ENCODE assay signal across 4 cellular contexts in genomic region chr15:84170029-84170428, GRCh38.
A peak's percentile ranks its signal among the peaks of the same experiment; 100 is the strongest.
DNase-seq lines count a peak whose midpoint lies in the region; TF ChIP-seq lines count a peak whose summit lies in the region.
"Not testable (repeated sequence)": the region's sequence is repeated elsewhere in the genome, so short reads cannot be mapped to it uniquely, and the experiment has no call there.

No MANE protein-coding gene starts in this region.

- H3K4me3 Mint-ChIP-seq in activated CD4-positive, alpha-beta T cell treated with anti-CD3 and anti-CD28 coated beads, Interleukin-2, amount 10 ng/mL, durations not matched to agents 24 days and 14 days; activated T-helper 2 cell treated with anti-CD3 and anti-CD28 coated beads, Interferon-gamma antibody, Interleukin-2, Interleukin-4, amounts not matched to agents 10 μg/mL and 5 μg/mL and 100 μg/mL, durations not matched to agents 14 hours and 24 hours and 36 hours (ENCODE audit: low read depth): not testable (repeated sequence)

- DNase-seq in activated CD4-positive, alpha-beta T cell treated with anti-CD3 and anti-CD28 coated beads, Interleukin-2, amount 10 ng/mL, durations not matched to agents 24 days and 14 days, result peak; percentile 31
- peak; percentile 4 for DNase-seq in activated T-helper 2 cell treated with anti-CD3 and anti-CD28 coated beads, Interferon-gamma antibody, Interleukin-2, Interleukin-4, amounts not matched to agents 10 μg/mL and 5 μg/mL and 100 μg/mL, durations not matched to agents 14 hours and 24 hours and 36 hours (ENCODE audit: low spot score)
- DNase-seq in posterior vena cava (ENCODE audit: low spot score), result peak; percentile 9
- DNase-seq in spleen, result peak; percentile 47

- H3K4me1 Mint-ChIP-seq in activated CD4-positive, alpha-beta T cell treated with anti-CD3 and anti-CD28 coated beads, Interleukin-2, amount 10 ng/mL, durations not matched to agents 24 days and 14 days; activated T-helper 2 cell treated with anti-CD3 and anti-CD28 coated beads, Interferon-gamma antibody, Interleukin-2, Interleukin-4, amounts not matched to agents 10 μg/mL and 5 μg/mL and 100 μg/mL, durations not matched to agents 14 hours and 24 hours and 36 hours (ENCODE audit: low read depth): not testable (repeated sequence)

- H3K36me3 Mint-ChIP-seq in activated CD4-positive, alpha-beta T cell treated with anti-CD3 and anti-CD28 coated beads, Interleukin-2, amount 10 ng/mL, durations not matched to agents 24 days and 14 days (ENCODE audit: low read depth); activated T-helper 2 cell treated with anti-CD3 and anti-CD28 coated beads, Interferon-gamma antibody, Interleukin-2, Interleukin-4, amounts not matched to agents 10 μg/mL and 5 μg/mL and 100 μg/mL, durations not matched to agents 14 hours and 24 hours and 36 hours (ENCODE audit: low read depth): not testable (repeated sequence)

- not testable (repeated sequence) for H3K27me3 ChIP-seq in spleen (replicated peaks in 1 of 7)

- not testable (repeated sequence) for H3K27me3 Mint-ChIP-seq in activated CD4-positive, alpha-beta T cell treated with anti-CD3 and anti-CD28 coated beads, Interleukin-2, amount 10 ng/mL, durations not matched to agents 24 days and 14 days; activated T-helper 2 cell treated with anti-CD3 and anti-CD28 coated beads, Interferon-gamma antibody, Interleukin-2, Interleukin-4, amounts not matched to agents 10 μg/mL and 5 μg/mL and 100 μg/mL, durations not matched to agents 14 hours and 24 hours and 36 hours (ENCODE audit: low read depth)

- not testable (repeated sequence) for H3K9me3 Mint-ChIP-seq in activated CD4-positive, alpha-beta T cell treated with anti-CD3 and anti-CD28 coated beads, Interleukin-2, amount 10 ng/mL, durations not matched to agents 24 days and 14 days; activated T-helper 2 cell treated with anti-CD3 and anti-CD28 coated beads, Interferon-gamma antibody, Interleukin-2, Interleukin-4, amounts not matched to agents 10 μg/mL and 5 μg/mL and 100 μg/mL, durations not matched to agents 14 hours and 24 hours and 36 hours

- TF ChIP-seq POLR2A in spleen (IDR thresholded peaks at IDR 0.05), result not testable (repeated sequence)

- TF ChIP-seq CTCF in spleen (IDR thresholded peaks at IDR 0.05 in 8 of 11, conservative IDR thresholded peaks at IDR 0.05 in 3 of 11), result not testable (repeated sequence)

- H3K9me3 ChIP-seq in spleen, result not testable (repeated sequence)

- H3K4me1 ChIP-seq in spleen, result not testable (repeated sequence)

- intact Hi-C loops in activated CD4-positive, alpha-beta T cell treated with anti-CD3 and anti-CD28 coated beads, Interleukin-2, amount 10 ng/mL, durations not matched to agents 24 days and 14 days (cut with micrococcal nuclease); activated T-helper 2 cell treated with anti-CD3 and anti-CD28 coated beads, Interferon-gamma antibody, Interleukin-2, Interleukin-4, amounts not matched to agents 10 μg/mL and 5 μg/mL and 100 μg/mL, durations not matched to agents 14 hours and 24 hours and 36 hours (cut with micrococcal nuclease); posterior vena cava (cut with DNase I); spleen (cut with DNase I; ENCODE audit: low total_unique reads): not testable (repeated sequence)

- H3K27ac ChIP-seq in spleen, result not testable (repeated sequence)

- not testable (repeated sequence) for H3K4me3 ChIP-seq in spleen

- WGBS in spleen, 5 donors, result 83 to 92% methylated on average over 3 to 9 of the region's 19 CpGs; no CpG with 5 or more reads in 3 of the 5 donors

- not testable (repeated sequence) for H3K27ac Mint-ChIP-seq in activated CD4-positive, alpha-beta T cell treated with anti-CD3 and anti-CD28 coated beads, Interleukin-2, amount 10 ng/mL, durations not matched to agents 24 days and 14 days; activated T-helper 2 cell treated with anti-CD3 and anti-CD28 coated beads, Interferon-gamma antibody, Interleukin-2, Interleukin-4, amounts not matched to agents 10 μg/mL and 5 μg/mL and 100 μg/mL, durations not matched to agents 14 hours and 24 hours and 36 hours

- H3K36me3 ChIP-seq in spleen, result not testable (repeated sequence)
